17 cellular contexts compared by ENCODE assay signal in the genomic region with DNA sequence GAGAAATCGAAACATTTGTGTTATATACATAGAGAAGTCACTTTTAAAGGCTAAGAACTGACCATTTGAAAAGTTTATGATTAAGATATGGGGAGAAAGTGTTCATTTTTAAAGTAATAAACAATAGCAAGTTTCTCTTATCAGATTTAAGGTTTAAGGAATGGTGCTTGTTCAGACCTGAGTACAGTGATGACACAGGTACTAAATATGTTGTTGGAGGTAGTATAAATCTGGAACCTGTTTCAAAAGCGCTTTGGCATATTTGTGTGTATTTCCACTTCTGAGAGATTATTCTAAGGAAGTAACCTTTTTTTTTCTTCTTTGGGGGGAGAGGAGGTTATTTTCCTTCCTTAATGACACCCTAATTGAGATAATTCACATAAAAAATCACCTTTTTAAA. TPM values are rescaled to one million over a fixed set of nuclear protein-coding genes. Genes with fewer than 3 reads are reported as not detected.
DNase-seq lines count a peak whose midpoint lies in the region; ATAC-seq, FAIRE-seq and TF ChIP-seq lines count a peak whose summit lies in the region.
"Had no signal": no experiment of that assay in that cellular context is flagged by ENCODE, and none has a peak within 500 bp of the region (broad histone marks: within the 10 kb centered on the region; RNA-seq: fewer than 3 reads in every experiment).

No MANE protein-coding gene starts in this region.

- peaks cover 74% of the 10 kb centered on the region for H3K79me2 ChIP-seq in keratinocyte (ENCODE audit: control insufficient read depth, insufficient read depth, low read length)

- FAIRE-seq in keratinocyte (lab: Jason Lieb, UNC) = peak; percentile 65
- FAIRE-seq: H1 had no signal

- no peak for ATAC-seq in stimulated activated effector memory CD8-positive, alpha-beta T cell treated with anti-CD3 and anti-CD28 coated beads, Interleukin-12 subunit alpha, Interleukin-12 subunit beta, amount 100 ng/mL, for 72 hours
- ATAC-seq in GM18861 (IDR thresholded peaks at IDR 0.05; ENCODE audit: unreplicated experiment) = no peak

- H3K4me2 ChIP-seq in keratinocyte (ENCODE audit: control insufficient read depth, extremely low read depth, insufficient read depth, low read depth, low read length) = peak overlapping the region; percentile 81

- DNase-seq in T-helper 1 cell (no peak), keratinocyte (ENCODE audit: low read depth, low spot score) (no peak), NCI-H446 treated with DMSO at 0.1 percent for 48 hours (lab: John Stamatoyannopoulos, UW) (no peak), ascending aorta (ENCODE audit: low spot score in 2 of 2) (no peak)
- no peak for DNase-seq in activated CD4-positive, alpha-beta memory T cell treated with anti-CD3 and anti-CD28 coated beads, Interleukin-2, amount 10 ng/mL, durations not matched to agents 7 days and 5 days
- no peak for DNase-seq in stimulated activated effector memory CD8-positive, alpha-beta T cell treated with anti-CD3 and anti-CD28 coated beads, Interleukin-12 subunit alpha, Interleukin-12 subunit beta, amount 100 ng/mL, for 72 hours (ENCODE audit: low spot score in 2 of 2)
- DNase-seq: activated CD4-positive, alpha-beta T cell treated with anti-CD3 and anti-CD28 coated beads, Interleukin-2, amount 50 U/mL, for 4 hours; DMS79 treated with DMSO at 0.1 percent for 48 hours; erythroblast; NCI-H2227 treated with DMSO at 0.1 percent for 48 hours; SHP77 treated with DMSO at 0.1 percent for 48 hours; stimulated activated CD4-positive, alpha-beta T cell treated with anti-CD3 and anti-CD28 coated beads, Interleukin-4, amount 100 ng/mL, for 1 hour; tibial artery had no signal

- peak overlapping the region; percentile 62 for H3K9ac ChIP-seq in keratinocyte (ENCODE audit: control insufficient read depth, extremely low read depth, insufficient read depth, low read length)

- no peaks in the 10 kb centered on the region for H3K9me1 ChIP-seq in keratinocyte (ENCODE audit: control insufficient read depth, extremely low read depth, insufficient read depth, low read length)

- peaks cover 63% of the 10 kb centered on the region for H3K4me1 Mint-ChIP-seq in T-helper 1 cell treated with Interleukin-12 subunit alpha and Interleukin-12 subunit beta and Interleukin-4 antibody, amounts not matched to agents 30 μg/mL and 1 μg/mL, for 36 hours (ENCODE audit: low read depth)
- H3K4me1 Mint-ChIP-seq in activated CD4-positive, alpha-beta memory T cell treated with anti-CD3 and anti-CD28 coated beads, Interleukin-2, amount 10 ng/mL, durations not matched to agents 7 days and 5 days = peaks cover 88% of the 10 kb centered on the region
- H3K4me1 Mint-ChIP-seq in stimulated activated effector memory CD8-positive, alpha-beta T cell treated with anti-CD3 and anti-CD28 coated beads, Interleukin-12 subunit alpha, Interleukin-12 subunit beta, amount 100 ng/mL, for 72 hours = peaks cover 74% of the 10 kb centered on the region

- H3K36me3 ChIP-seq in keratinocyte (ENCODE audit: control insufficient read depth in 2 of 2, extremely low read depth in 1 of 2, insufficient read depth in 2 of 2, low read length in 2 of 2) = no peaks in the 10 kb centered on the region
- no peaks in the 10 kb centered on the region for H3K36me3 ChIP-seq in ascending aorta
- H3K36me3 ChIP-seq: tibial artery had no signal

- CTCF ChIA-PET in activated CD4-positive, alpha-beta memory T cell treated with anti-CD3 and anti-CD28 coated beads, Interleukin-2, amount 10 ng/mL, durations not matched to agents 7 days and 5 days (lab: Charles Lee) = interaction anchor here (3.4 to 4.6 kb wide), 2 partner anchors 17 to 100 kb away, joined by 13 to 25 read pairs; a partner anchor contains a TSS

- no peaks in the 10 kb centered on the region for H4K20me1 ChIP-seq in keratinocyte (ENCODE audit: control insufficient read depth, extremely low read depth, insufficient read depth, low read length)

- H2AFZ ChIP-seq in keratinocyte (ENCODE audit: control insufficient read depth, low read length) = no peak overlapping the region

- intact Hi-C loops in ascending aorta (cut with DNase I) = no loop called here

- H3K4me3 Mint-ChIP-seq in T-helper 1 cell treated with Interleukin-12 subunit alpha and Interleukin-12 subunit beta and Interleukin-4 antibody, amounts not matched to agents 30 μg/mL and 1 μg/mL, for 36 hours = peak overlapping the region; percentile 81
- peak overlapping the region; percentile 61 for H3K4me3 Mint-ChIP-seq in activated CD4-positive, alpha-beta memory T cell treated with anti-CD3 and anti-CD28 coated beads, Interleukin-2, amount 10 ng/mL, durations not matched to agents 7 days and 5 days
- H3K4me3 Mint-ChIP-seq in stimulated activated effector memory CD8-positive, alpha-beta T cell treated with anti-CD3 and anti-CD28 coated beads, Interleukin-12 subunit alpha, Interleukin-12 subunit beta, amount 100 ng/mL, for 72 hours = peak overlapping the region; percentile 39

- no peak for TF ChIP-seq CTCF in keratinocyte (optimal IDR thresholded peaks at IDR 0.05 in 1 of 3, IDR thresholded peaks at IDR 0.05 in 1 of 3, conservative IDR thresholded peaks at IDR 0.05 in 1 of 3; ENCODE audit: extremely low read depth in 1 of 3, insufficient read depth in 2 of 3, low read length in 3 of 3)
- TF ChIP-seq CTCF in ascending aorta (IDR thresholded peaks at IDR 0.05) = no peak

- H3K4me3 ChIP-seq in keratinocyte (ENCODE audit: control insufficient read depth in 2 of 3, extremely low read depth in 1 of 3, insufficient read depth in 2 of 3, low read depth in 1 of 3, low read length in 3 of 3) (peak overlapping the region in 2 of 3 experiments; percentile 61 to 65), ascending aorta (no peak overlapping the region)
- H3K4me3 ChIP-seq: tibial artery had no signal

- peaks cover 48% of the 10 kb centered on the region for H3K36me3 Mint-ChIP-seq in T-helper 1 cell treated with Interleukin-12 subunit alpha and Interleukin-12 subunit beta and Interleukin-4 antibody, amounts not matched to agents 30 μg/mL and 1 μg/mL, for 36 hours (ENCODE audit: low read depth)
- peaks cover 68% of the 10 kb centered on the region for H3K36me3 Mint-ChIP-seq in activated CD4-positive, alpha-beta memory T cell treated with anti-CD3 and anti-CD28 coated beads, Interleukin-2, amount 10 ng/mL, durations not matched to agents 7 days and 5 days (ENCODE audit: low read depth)
- H3K36me3 Mint-ChIP-seq in stimulated activated effector memory CD8-positive, alpha-beta T cell treated with anti-CD3 and anti-CD28 coated beads, Interleukin-12 subunit alpha, Interleukin-12 subunit beta, amount 100 ng/mL, for 72 hours = peaks cover 82% of the 10 kb centered on the region

- H3K27ac ChIP-seq in keratinocyte (ENCODE audit: control insufficient read depth, insufficient read depth, low read length) = peak overlapping the region; percentile 90
- no peak overlapping the region for H3K27ac ChIP-seq in ascending aorta
- H3K27ac ChIP-seq: 22Rv1, tibial artery had no signal

- H3K9me3 ChIP-seq in keratinocyte (ENCODE audit: control insufficient read depth, low read depth, low read length) = no peaks in the 10 kb centered on the region
- H3K9me3 ChIP-seq in ascending aorta = no peaks in the 10 kb centered on the region
- H3K9me3 ChIP-seq: tibial artery had no signal

- dilution Hi-C loops in keratinocyte (cut with MboI; ENCODE audit: extremely low pct_ligation_motif_present, low sequenced_read_pairs) = no loop called here

- H3K27me3 ChIP-seq in keratinocyte (ENCODE audit: control insufficient read depth, extremely low read depth, insufficient read depth, low read length) (no peaks in the 10 kb centered on the region), ascending aorta (no peaks in the 10 kb centered on the region)
- H3K27me3 ChIP-seq: tibial artery had no signal

- POLR2A ChIA-PET in activated CD4-positive, alpha-beta memory T cell treated with anti-CD3 and anti-CD28 coated beads, Interleukin-2, amount 10 ng/mL, durations not matched to agents 7 days and 5 days (lab: Charles Lee) = interaction anchor here (1.2 to 6.5 kb wide), 7 partner anchors 11 to 117 kb away, joined by 3 to 187 read pairs (median 26); a partner anchor contains a TSS

- H3K4me1 ChIP-seq in keratinocyte (ENCODE audit: control insufficient read depth, extremely low read depth, insufficient read depth, low read length) (peaks cover 19% of the 10 kb centered on the region), ascending aorta (peaks cover 0 to 4% of the 10 kb centered on the region in 2 donors)

- no peaks in the 10 kb centered on the region for H3K27me3 Mint-ChIP-seq in T-helper 1 cell treated with Interleukin-12 subunit alpha and Interleukin-12 subunit beta and Interleukin-4 antibody, amounts not matched to agents 30 μg/mL and 1 μg/mL, for 36 hours (ENCODE audit: low read depth)
- no peaks in the 10 kb centered on the region for H3K27me3 Mint-ChIP-seq in activated CD4-positive, alpha-beta memory T cell treated with anti-CD3 and anti-CD28 coated beads, Interleukin-2, amount 10 ng/mL, durations not matched to agents 7 days and 5 days

- peak overlapping the region; percentile 92 for H3K27ac Mint-ChIP-seq in T-helper 1 cell treated with Interleukin-12 subunit alpha and Interleukin-12 subunit beta and Interleukin-4 antibody, amounts not matched to agents 30 μg/mL and 1 μg/mL, for 36 hours
- H3K27ac Mint-ChIP-seq in activated CD4-positive, alpha-beta memory T cell treated with anti-CD3 and anti-CD28 coated beads, Interleukin-2, amount 10 ng/mL, durations not matched to agents 7 days and 5 days = peak overlapping the region; percentile 87
- H3K27ac Mint-ChIP-seq in stimulated activated effector memory CD8-positive, alpha-beta T cell treated with anti-CD3 and anti-CD28 coated beads, Interleukin-12 subunit alpha, Interleukin-12 subunit beta, amount 100 ng/mL, for 72 hours = peak overlapping the region; percentile 81

- H3K9me3 Mint-ChIP-seq in T-helper 1 cell treated with Interleukin-12 subunit alpha and Interleukin-12 subunit beta and Interleukin-4 antibody, amounts not matched to agents 30 μg/mL and 1 μg/mL, for 36 hours = no peaks in the 10 kb centered on the region
- no peaks in the 10 kb centered on the region for H3K9me3 Mint-ChIP-seq in activated CD4-positive, alpha-beta memory T cell treated with anti-CD3 and anti-CD28 coated beads, Interleukin-2, amount 10 ng/mL, durations not matched to agents 7 days and 5 days
- H3K9me3 Mint-ChIP-seq in stimulated activated effector memory CD8-positive, alpha-beta T cell treated with anti-CD3 and anti-CD28 coated beads, Interleukin-12 subunit alpha, Interleukin-12 subunit beta, amount 100 ng/mL, for 72 hours = no peaks in the 10 kb centered on the region

RNA-seq across cellular contexts. Expression of a gene that starts 18.4 kb away (rescaled TPM):
- 100 to 1,000 TPM; 163 to 166 TPM for total RNA-seq in activated CD4-positive, alpha-beta memory T cell treated with anti-CD3 and anti-CD28 coated beads, Interleukin-2, amount 10 ng/mL, durations not matched to agents 7 days and 5 days
- 18.9 to 32.5 TPM (median 26.6 TPM) in 3 replicates for polyA plus RNA-seq in keratinocyte
- polyA plus RNA-seq in keratinocyte (2011; ENCODE audit: low read depth) = 24.6 TPM
- polyA plus RNA-seq in keratinocyte (2011; cell fraction: cytosol; rRNA removed) = 18.5 and 31.2 TPM in 2 replicates
- 13.8 and 18.6 TPM in 2 replicates for polyA plus RNA-seq in keratinocyte (2011; cell fraction: nucleus; rRNA removed)
- 16.2 and 23.0 TPM in 2 replicates for polyA plus RNA-seq in keratinocyte (2012; ENCODE audit: low replicate concordance)
- 8.4 to 38.7 TPM (median 18.1 TPM) in 3 replicates for polyA minus RNA-seq in keratinocyte
- 29.9 TPM for polyA minus RNA-seq in keratinocyte (2011; cell fraction: cytosol; rRNA and poly(A)+ RNA removed)
- polyA minus RNA-seq in keratinocyte (2011; cell fraction: nucleus; rRNA and poly(A)+ RNA removed) = 14.4 and 25.3 TPM in 2 replicates
- total RNA-seq in ascending aorta = 12.8 TPM

Comparison
In these comparisons a context has a peak if more than half of its experiments do, and no peak if none do; other contexts are left out.
1. H3K4me3 ChIP-seq: peak in keratinocyte (2 of 3); none in ascending aorta (0 of 2).
2. RNA of a gene that starts 18.4 kb away (total RNA-seq): 163 to 166 TPM in activated CD4-positive, alpha-beta memory T cell treated with anti-CD3 and anti-CD28 coated beads, Interleukin-2, amount 10 ng/mL, durations not matched to agents 7 days and 5 days; 12.8 TPM in ascending aorta (single experiment); every median in the first group is over 10 times any median in the second.
3. Peak in every context shown above with its lines, with median percentiles within 50 percentile points of each other: H3K27ac Mint-ChIP-seq and H3K4me3 Mint-ChIP-seq.